27 cellular contexts compared by ENCODE assay signal in the genomic region with DNA sequence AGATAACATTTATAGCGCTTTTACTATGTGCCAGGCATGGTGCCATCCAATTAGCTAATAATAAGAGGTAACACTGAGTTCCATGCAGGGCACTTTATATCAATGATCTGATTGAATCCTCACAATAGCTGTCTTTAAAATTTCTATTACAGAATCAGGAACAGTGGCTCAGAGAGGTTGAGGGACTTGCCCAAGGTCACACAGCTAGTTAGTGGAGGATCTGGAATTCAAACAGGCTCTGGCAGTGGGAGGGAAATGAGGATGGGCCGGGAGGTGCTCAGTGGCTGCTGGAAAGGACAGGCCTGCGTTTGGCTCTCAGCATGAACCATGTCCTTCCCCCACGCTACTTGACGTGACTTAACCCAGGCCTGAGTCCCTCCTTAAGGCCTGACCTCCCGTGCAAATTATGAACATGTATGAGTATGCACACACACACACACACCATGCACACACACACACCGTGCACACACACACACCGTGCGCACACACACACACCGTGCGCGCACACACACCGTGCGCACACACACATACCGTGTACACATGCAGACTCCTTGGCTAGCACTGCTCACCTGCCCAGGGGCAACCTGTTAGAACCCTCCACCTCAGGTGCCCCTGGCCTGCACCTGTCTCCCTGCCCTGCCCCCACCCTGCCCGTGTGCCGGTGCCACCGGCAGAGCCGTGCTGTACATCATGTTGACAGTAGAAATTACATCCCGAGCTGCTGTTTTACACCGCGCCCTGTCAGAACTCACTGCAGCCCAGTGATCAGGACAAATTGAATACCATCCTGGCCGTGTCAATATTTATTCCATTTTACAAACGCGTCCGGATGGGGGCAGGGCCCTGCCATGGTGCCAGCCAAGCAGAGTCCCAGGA. TPM values are rescaled to one million over a fixed set of nuclear protein-coding genes. Genes with fewer than 3 reads are reported as not detected.
DNase-seq lines count a peak whose midpoint lies in the region; ATAC-seq, FAIRE-seq and TF ChIP-seq lines count a peak whose summit lies in the region.
"Had no signal": no experiment of that assay in that cellular context is flagged by ENCODE, and none has a peak within 500 bp of the region (broad histone marks: within the 10 kb centered on the region; RNA-seq: fewer than 3 reads in every experiment).

No MANE protein-coding gene starts in this region.

- TF ChIP-seq CTCF in right atrium auricular region (IDR thresholded peaks at IDR 0.05) (no peak), upper lobe of right lung (IDR thresholded peaks at IDR 0.05) (no peak)

- no peaks in the 10 kb centered on the region for H3K9me3 ChIP-seq in right atrium auricular region
- no peaks in the 10 kb centered on the region for H3K9me3 ChIP-seq in upper lobe of right lung
- H3K9me3 ChIP-seq: body of pancreas, pancreas had no signal

- H3K27me3 ChIP-seq in right atrium auricular region (no peaks in the 10 kb centered on the region), upper lobe of right lung (peaks cover 28% of the 10 kb centered on the region)
- H3K27me3 ChIP-seq: body of pancreas, pancreas had no signal

- peak; percentile 96 for FAIRE-seq in urothelium cell line (lab: Jason Lieb, UNC)
- FAIRE-seq: A204.1, D721Med, GM18507, pancreas, small intestine had no signal

- intact Hi-C loops in upper lobe of right lung (cut with DNase I) = no loop called here

- peak; percentile 52 to 71 for DNase-seq in NCI-H2081 (lab: John Stamatoyannopoulos, UW)
- DNase-seq in NCI-H2081 treated with DMSO at 0.1 percent for 48 hours (lab: John Stamatoyannopoulos, UW) = no peak
- peak; percentile 81 for DNase-seq in NCI-H146 (lab: John Stamatoyannopoulos, UW)
- DNase-seq in NCI-H748 treated with DMSO at 0.1 percent for 48 hours (lab: John Stamatoyannopoulos, UW) = peak; percentile 61
- DNase-seq in urothelium cell line (ENCODE audit: low spot score) = no peak
- DNase-seq in OCI-M2 (lab: John Stamatoyannopoulos, UW; ENCODE audit: unreplicated experiment) = no peak
- DNase-seq in right atrium auricular region (ENCODE audit: low spot score) = no peak
- DNase-seq in upper lobe of right lung = no peak
- DNase-seq: activated CD4-positive, alpha-beta T cell treated with anti-CD3 and anti-CD28 coated beads for 48 hours; activated naive CD4-positive, alpha-beta T cell treated with anti-CD3 and anti-CD28 coated beads, Interleukin-2, amount 50 U/mL, for 16 hours; CD4-positive, CD25-positive, alpha-beta regulatory T cell; H7; Karpas-422; mesenchymal stem cell; NCI-H446 treated with DMSO at 0.1 percent for 48 hours; pancreas; retina; small intestine; stimulated activated naive B cell treated with anti-CD40 and anti-IgM and Interleukin-4, amounts not matched to agents 10 μg/mL and 1 μg/mL and 100 μg/mL, for 72 hours; substantia nigra; WERI-Rb-1 had no signal

- H3K36me3 ChIP-seq in right atrium auricular region = no peaks in the 10 kb centered on the region
- no peaks in the 10 kb centered on the region for H3K36me3 ChIP-seq in upper lobe of right lung
- H3K36me3 ChIP-seq: pancreas, WERI-Rb-1 had no signal

- H3K27ac ChIP-seq in right atrium auricular region (no peak overlapping the region), upper lobe of right lung (no peak overlapping the region)
- H3K27ac ChIP-seq: body of pancreas, pancreas, WERI-Rb-1 had no signal

- no peak for ATAC-seq in upper lobe of right lung
- ATAC-seq: body of pancreas; left lobe of liver; stimulated activated naive B cell treated with anti-CD40 and anti-IgM and Interleukin-4, amounts not matched to agents 10 μg/mL and 1 μg/mL and 100 μg/mL, for 72 hours had no signal

- H3K4me3 ChIP-seq in right atrium auricular region (no peak overlapping the region), upper lobe of right lung (no peak overlapping the region)
- H3K4me3 ChIP-seq: body of pancreas, pancreas had no signal

- H3K4me1 ChIP-seq in right atrium auricular region = no peaks in the 10 kb centered on the region
- H3K4me1 ChIP-seq in upper lobe of right lung = no peaks in the 10 kb centered on the region
- H3K4me1 ChIP-seq: body of pancreas, pancreas had no signal

RNA-seq across cellular contexts. Expression of a gene that starts 43.7 kb away (rescaled TPM):
- total RNA-seq in right atrium auricular region (1 to 10 TPM in 1 of 2 donors, under 1 TPM in 1; 0.67 to 4.4 TPM), upper lobe of right lung (0.46 TPM)
- total RNA-seq: activated T-helper 2 cell treated with anti-CD3 and anti-CD28 coated beads, Interferon-gamma antibody, Interleukin-2, Interleukin-4, amounts not matched to agents 10 μg/mL and 5 μg/mL and 100 μg/mL, durations not matched to agents 14 hours and 24 hours and 36 hours; CD4-positive, CD25-positive, alpha-beta regulatory T cell had no signal

Comparison
In these comparisons a context has a peak if more than half of its experiments do, and no peak if none do; other contexts are left out.
1. DNase-seq: peak in NCI-H2081 (2 of 2), NCI-H146 (single experiment) and NCI-H748 treated with DMSO at 0.1 percent for 48 hours (single experiment); none in NCI-H2081 treated with DMSO at 0.1 percent for 48 hours (single experiment), urothelium cell line (single experiment), OCI-M2 (single experiment), right atrium auricular region (single experiment) and upper lobe of right lung (single experiment).